1 cellular context compared by ENCODE assay signal in genomic region chr9:107894572-107895261, GRCh38.
TF ChIP-seq lines count a peak whose summit lies in the region.

No MANE protein-coding gene starts in this region.

TF ChIP-seq in SK-N-SH, 30 proteins besides CTCF, POLR2A, EP300 and RAD21 (continued from another document):
- TF ChIP-seq SMC3 (IDR thresholded peaks at IDR 0.05; ENCODE audit: low read depth, low read length) (no peak), RCOR1 (IDR thresholded peaks at IDR 0.05; ENCODE audit: low read length) (no peak), EZH2phosphoT487 (IDR thresholded peaks at IDR 0.05; ENCODE audit: borderline replicate concordance, low read depth) (no peak)
